In genomic region chr12:124506832-124507153, GRCh38 we compare ENCODE assay signal across 10 cellular contexts.
DNase-seq lines count a peak whose midpoint lies in the region; ATAC-seq and TF ChIP-seq lines count a peak whose summit lies in the region.
"Had no signal": no experiment of that assay in that cellular context is flagged by ENCODE, and none has a peak within 500 bp of the region (broad histone marks: within the 10 kb centered on the region; RNA-seq: fewer than 3 reads in every experiment).

No MANE protein-coding gene starts in this region.

- CTCF ChIA-PET in WTC11 (lab: Charles Lee), result interaction anchor here (0.8 kb wide), 1 partner anchor 16 kb away, joined by 3 read pairs; no protein-coding TSS in a partner anchor

- H3K4me3 ChIP-seq in skin epidermis, result no peak overlapping the region
- H3K4me3 ChIP-seq: SJCRH30 had no signal

- peak overlapping the region; percentile 43 for H3K27ac ChIP-seq in layer of hippocampus (ENCODE audit: low read depth, low read length)
- H3K27ac ChIP-seq in skin epidermis, result peak overlapping the region in 20 of 21 experiments; percentile 22 to 82 (median 65)

- no peaks in the 10 kb centered on the region for H3K27me3 ChIP-seq in layer of hippocampus (ENCODE audit: control insufficient read depth, insufficient read depth, low read length)
- H3K27me3 ChIP-seq: SJCRH30 had no signal

- H3K27me3 Mint-ChIP-seq in WTC11 (ENCODE audit: low read depth), result no peaks in the 10 kb centered on the region
- no peaks in the 10 kb centered on the region for H3K27me3 Mint-ChIP-seq in activated T-cell treated with anti-CD3 and anti-CD28 coated beads, Interleukin-2, amount 50 U/mL, for 24 hours
- H3K27me3 Mint-ChIP-seq in activated T-cell treated with anti-CD3 and anti-CD28 coated beads, Interleukin-2, amount 50 U/mL, for 72 hours (ENCODE audit: low read depth), result no peaks in the 10 kb centered on the region

- H3K4me1 Mint-ChIP-seq in WTC11, result peaks cover 85% of the 10 kb centered on the region
- peaks cover 46% of the 10 kb centered on the region for H3K4me1 Mint-ChIP-seq in activated T-cell treated with anti-CD3 and anti-CD28 coated beads, Interleukin-2, amount 50 U/mL, for 24 hours (ENCODE audit: low read depth)
- peaks cover 26% of the 10 kb centered on the region for H3K4me1 Mint-ChIP-seq in activated T-cell treated with anti-CD3 and anti-CD28 coated beads, Interleukin-2, amount 50 U/mL, for 72 hours (ENCODE audit: low read depth)

- H3K36me3 Mint-ChIP-seq in WTC11, result no peaks in the 10 kb centered on the region; the same call in 1 of the 2 replicates
- peaks cover 6% of the 10 kb centered on the region for H3K36me3 Mint-ChIP-seq in activated T-cell treated with anti-CD3 and anti-CD28 coated beads, Interleukin-2, amount 50 U/mL, for 24 hours (ENCODE audit: low read depth)
- no peaks in the 10 kb centered on the region for H3K36me3 Mint-ChIP-seq in activated T-cell treated with anti-CD3 and anti-CD28 coated beads, Interleukin-2, amount 50 U/mL, for 72 hours (ENCODE audit: insufficient read depth in 2 of 2)

- DNase-seq in D341Med (ENCODE audit: low spot score) (peak; percentile 61), WTC11 (ENCODE audit: low spot score) (no peak), NCI-H2107 (lab: John Stamatoyannopoulos, UW) (no peak)
- no peak for DNase-seq in activated T-cell treated with anti-CD3 and anti-CD28 coated beads, Interleukin-2, amount 50 U/mL, for 24 hours
- DNase-seq in activated T-cell treated with anti-CD3 and anti-CD28 coated beads, Interleukin-2, amount 50 U/mL, for 72 hours, result no peak
- DNase-seq: hippocampal formation, SJCRH30 had no signal

- H3K27ac Mint-ChIP-seq in WTC11, result peak overlapping the region; percentile 98
- H3K27ac Mint-ChIP-seq in activated T-cell treated with anti-CD3 and anti-CD28 coated beads, Interleukin-2, amount 50 U/mL, for 24 hours, result no peak overlapping the region
- no peak overlapping the region for H3K27ac Mint-ChIP-seq in activated T-cell treated with anti-CD3 and anti-CD28 coated beads, Interleukin-2, amount 50 U/mL, for 72 hours

- no peak for TF ChIP-seq CTCF in WTC11 (IDR thresholded peaks at IDR 0.05)

- H3K4me3 Mint-ChIP-seq in WTC11, result no peak overlapping the region
- no peak overlapping the region for H3K4me3 Mint-ChIP-seq in activated T-cell treated with anti-CD3 and anti-CD28 coated beads, Interleukin-2, amount 50 U/mL, for 24 hours
- H3K4me3 Mint-ChIP-seq in activated T-cell treated with anti-CD3 and anti-CD28 coated beads, Interleukin-2, amount 50 U/mL, for 72 hours, result no peak overlapping the region

- H3K9me3 Mint-ChIP-seq in WTC11, result no peaks in the 10 kb centered on the region
- no peaks in the 10 kb centered on the region for H3K9me3 Mint-ChIP-seq in activated T-cell treated with anti-CD3 and anti-CD28 coated beads, Interleukin-2, amount 50 U/mL, for 24 hours
- H3K9me3 Mint-ChIP-seq in activated T-cell treated with anti-CD3 and anti-CD28 coated beads, Interleukin-2, amount 50 U/mL, for 72 hours, result no peaks in the 10 kb centered on the region

- POLR2A ChIA-PET in WTC11 (lab: Charles Lee), result interaction anchor here (1.1 kb wide), 1 partner anchor 20 kb away, joined by 5 read pairs; no protein-coding TSS in a partner anchor

- ATAC-seq in WTC11, result no peak
- ATAC-seq in GM21390 (IDR thresholded peaks at IDR 0.05; ENCODE audit: unreplicated experiment), result no peak
- no peak for ATAC-seq in activated T-cell treated with anti-CD3 and anti-CD28 coated beads, Interleukin-2, amount 50 U/mL, for 72 hours (replicated peaks in 1 of 2)

TF ChIP-seq in WTC11, 78 proteins besides CTCF, POLR2A, EP300 and RAD21:
- TF ChIP-seq, protein P1, sequence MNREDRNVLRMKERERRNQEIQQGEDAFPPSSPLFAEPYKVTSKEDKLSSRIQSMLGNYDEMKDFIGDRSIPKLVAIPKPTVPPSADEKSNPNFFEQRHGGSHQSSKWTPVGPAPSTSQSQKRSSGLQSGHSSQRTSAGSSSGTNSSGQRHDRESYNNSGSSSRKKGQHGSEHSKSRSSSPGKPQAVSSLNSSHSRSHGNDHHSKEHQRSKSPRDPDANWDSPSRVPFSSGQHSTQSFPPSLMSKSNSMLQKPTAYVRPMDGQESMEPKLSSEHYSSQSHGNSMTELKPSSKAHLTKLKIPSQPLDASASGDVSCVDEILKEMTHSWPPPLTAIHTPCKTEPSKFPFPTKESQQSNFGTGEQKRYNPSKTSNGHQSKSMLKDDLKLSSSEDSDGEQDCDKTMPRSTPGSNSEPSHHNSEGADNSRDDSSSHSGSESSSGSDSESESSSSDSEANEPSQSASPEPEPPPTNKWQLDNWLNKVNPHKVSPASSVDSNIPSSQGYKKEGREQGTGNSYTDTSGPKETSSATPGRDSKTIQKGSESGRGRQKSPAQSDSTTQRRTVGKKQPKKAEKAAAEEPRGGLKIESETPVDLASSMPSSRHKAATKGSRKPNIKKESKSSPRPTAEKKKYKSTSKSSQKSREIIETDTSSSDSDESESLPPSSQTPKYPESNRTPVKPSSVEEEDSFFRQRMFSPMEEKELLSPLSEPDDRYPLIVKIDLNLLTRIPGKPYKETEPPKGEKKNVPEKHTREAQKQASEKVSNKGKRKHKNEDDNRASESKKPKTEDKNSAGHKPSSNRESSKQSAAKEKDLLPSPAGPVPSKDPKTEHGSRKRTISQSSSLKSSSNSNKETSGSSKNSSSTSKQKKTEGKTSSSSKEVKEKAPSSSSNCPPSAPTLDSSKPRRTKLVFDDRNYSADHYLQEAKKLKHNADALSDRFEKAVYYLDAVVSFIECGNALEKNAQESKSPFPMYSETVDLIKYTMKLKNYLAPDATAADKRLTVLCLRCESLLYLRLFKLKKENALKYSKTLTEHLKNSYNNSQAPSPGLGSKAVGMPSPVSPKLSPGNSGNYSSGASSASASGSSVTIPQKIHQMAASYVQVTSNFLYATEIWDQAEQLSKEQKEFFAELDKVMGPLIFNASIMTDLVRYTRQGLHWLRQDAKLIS (CRISPR knock-in tag; IDR thresholded peaks at IDR 0.05; ENCODE audit: borderline replicate concordance), result no peak
- TF ChIP-seq OVOL2 (CRISPR knock-in tag; IDR thresholded peaks at IDR 0.05; ENCODE audit: borderline replicate concordance), result no peak
- TF ChIP-seq RELA (CRISPR knock-in tag; IDR thresholded peaks at IDR 0.05; ENCODE audit: borderline replicate concordance), result no peak
- TF ChIP-seq NR1H2 (CRISPR knock-in tag; IDR thresholded peaks at IDR 0.05), result no peak
- no peak for TF ChIP-seq SP1 (CRISPR knock-in tag; conservative IDR thresholded peaks at IDR 0.05)
- no peak for TF ChIP-seq IRF2 (CRISPR knock-in tag; IDR thresholded peaks at IDR 0.05; ENCODE audit: borderline replicate concordance, low read depth)
- TF ChIP-seq, protein P2, sequence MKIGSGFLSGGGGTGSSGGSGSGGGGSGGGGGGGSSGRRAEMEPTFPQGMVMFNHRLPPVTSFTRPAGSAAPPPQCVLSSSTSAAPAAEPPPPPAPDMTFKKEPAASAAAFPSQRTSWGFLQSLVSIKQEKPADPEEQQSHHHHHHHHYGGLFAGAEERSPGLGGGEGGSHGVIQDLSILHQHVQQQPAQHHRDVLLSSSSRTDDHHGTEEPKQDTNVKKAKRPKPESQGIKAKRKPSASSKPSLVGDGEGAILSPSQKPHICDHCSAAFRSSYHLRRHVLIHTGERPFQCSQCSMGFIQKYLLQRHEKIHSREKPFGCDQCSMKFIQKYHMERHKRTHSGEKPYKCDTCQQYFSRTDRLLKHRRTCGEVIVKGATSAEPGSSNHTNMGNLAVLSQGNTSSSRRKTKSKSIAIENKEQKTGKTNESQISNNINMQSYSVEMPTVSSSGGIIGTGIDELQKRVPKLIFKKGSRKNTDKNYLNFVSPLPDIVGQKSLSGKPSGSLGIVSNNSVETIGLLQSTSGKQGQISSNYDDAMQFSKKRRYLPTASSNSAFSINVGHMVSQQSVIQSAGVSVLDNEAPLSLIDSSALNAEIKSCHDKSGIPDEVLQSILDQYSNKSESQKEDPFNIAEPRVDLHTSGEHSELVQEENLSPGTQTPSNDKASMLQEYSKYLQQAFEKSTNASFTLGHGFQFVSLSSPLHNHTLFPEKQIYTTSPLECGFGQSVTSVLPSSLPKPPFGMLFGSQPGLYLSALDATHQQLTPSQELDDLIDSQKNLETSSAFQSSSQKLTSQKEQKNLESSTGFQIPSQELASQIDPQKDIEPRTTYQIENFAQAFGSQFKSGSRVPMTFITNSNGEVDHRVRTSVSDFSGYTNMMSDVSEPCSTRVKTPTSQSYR (CRISPR knock-in tag; IDR thresholded peaks at IDR 0.05), result no peak
- TF ChIP-seq, protein P3, sequence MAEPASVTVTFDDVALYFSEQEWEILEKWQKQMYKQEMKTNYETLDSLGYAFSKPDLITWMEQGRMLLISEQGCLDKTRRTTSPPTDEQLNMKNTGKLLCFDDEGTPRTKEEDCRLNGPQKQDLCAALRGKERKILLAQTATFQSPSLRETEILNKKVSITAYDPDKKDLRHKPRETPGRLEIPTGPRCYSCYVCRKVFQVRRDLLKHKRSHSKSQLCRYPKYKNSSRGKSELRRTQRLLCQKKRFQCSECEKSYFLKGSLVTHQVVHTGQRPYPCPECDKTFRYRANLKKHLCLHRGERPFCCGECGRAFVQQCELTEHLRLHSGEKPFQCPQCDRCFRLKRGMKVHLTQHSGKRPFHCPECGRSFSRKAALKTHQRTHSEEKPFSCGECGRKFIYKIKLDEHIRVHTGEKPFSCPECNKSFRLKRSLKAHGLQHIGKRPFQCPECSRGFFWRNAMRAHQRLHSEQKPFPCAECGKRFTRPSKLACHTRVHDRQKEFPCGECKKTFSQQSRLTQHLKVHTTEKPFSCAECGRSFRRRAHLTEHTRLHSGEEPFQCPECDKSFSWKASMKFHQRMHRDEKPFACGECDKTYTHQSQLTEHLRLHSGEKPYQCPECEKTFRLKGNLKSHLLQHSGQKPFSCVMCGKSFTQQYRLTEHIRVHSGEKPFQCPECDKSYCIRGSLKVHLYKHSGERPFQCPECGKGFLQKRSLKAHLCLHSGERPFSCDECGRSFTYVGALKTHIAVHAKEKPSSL (CRISPR knock-in tag; conservative IDR thresholded peaks at IDR 0.05), result no peak
- no peak for TF ChIP-seq ZNF671 (CRISPR knock-in tag; IDR thresholded peaks at IDR 0.05)
- TF ChIP-seq SMAD3 (CRISPR knock-in tag; IDR thresholded peaks at IDR 0.05; ENCODE audit: borderline replicate concordance), result no peak
